12 cellular contexts compared by ENCODE assay signal in genomic region chr4:102779204-102779603, GRCh38.
"Had no signal": no experiment of that assay in that cellular context is flagged by ENCODE, and none has a peak within 500 bp of the region (broad histone marks: within the 10 kb centered on the region; RNA-seq: fewer than 3 reads in every experiment).

No MANE protein-coding gene starts in this region.

- H3K27ac ChIP-seq: cardiac muscle cell, colonic mucosa, psoas muscle, right lobe of liver had no signal

- DNase-seq: activated B cell treated with CpG ODN at 0.5 μM for 24 hours; activated naive CD4-positive, alpha-beta T cell treated with anti-CD3 and anti-CD28 coated beads, Interleukin-2, amount 10 ng/mL, durations not matched to agents 7 days and 5 days; effector memory CD8-positive, alpha-beta T cell; occipital lobe; psoas muscle; stimulated activated naive CD4-positive, alpha-beta T cell; SW 1271; trophoblast cell had no signal

- H3K9me3 ChIP-seq: colonic mucosa, psoas muscle, right lobe of liver had no signal

- H3K36me3 ChIP-seq: cardiac muscle cell, colonic mucosa, right lobe of liver had no signal

- H3K27me3 ChIP-seq: cardiac muscle cell, colonic mucosa, right lobe of liver had no signal

- H3K4me3 ChIP-seq: cardiac muscle cell, colonic mucosa, psoas muscle had no signal

- ATAC-seq: activated T-helper 17 cell treated with anti-CD3 and anti-CD28 coated beads, Interleukin-2, amount 50 U/mL, for 72 hours; effector memory CD8-positive, alpha-beta T cell; psoas muscle had no signal

- H3K4me1 ChIP-seq: colonic mucosa, psoas muscle had no signal
